ENCODE assay signal across 23 cellular contexts in the genomic region with DNA sequence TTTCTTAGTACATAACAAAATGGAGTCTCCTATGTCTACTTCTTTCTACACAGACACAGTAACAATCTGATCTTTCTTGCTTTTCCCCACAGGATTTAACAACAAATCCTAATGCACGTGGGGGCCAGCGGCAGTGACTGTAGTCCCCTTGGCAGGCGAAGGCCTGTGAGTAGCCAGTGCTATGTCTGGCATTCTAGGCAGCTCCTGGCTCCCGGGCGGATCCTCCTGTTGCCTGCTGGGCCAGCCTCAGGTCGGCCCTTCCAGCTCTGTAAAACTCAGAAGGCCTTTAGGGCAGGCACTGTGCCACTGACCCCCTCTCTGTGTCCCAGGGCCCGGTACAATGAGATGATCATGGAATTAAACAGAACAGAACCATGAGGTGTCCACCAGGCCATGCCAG. TPM values are rescaled to one million over a fixed set of nuclear protein-coding genes. Genes with fewer than 3 reads are reported as not detected.
"Had no signal": no experiment of that assay in that cellular context is flagged by ENCODE, and none has a peak within 500 bp of the region (broad histone marks: within the 10 kb centered on the region; RNA-seq: fewer than 3 reads in every experiment).

No MANE protein-coding gene starts in this region.

RNA-seq across cellular contexts. Expression of a gene that starts 20.8 kb away (rescaled TPM):
- total RNA-seq: activated B cell treated with CpG ODN at 0.5 μM for 24 hours; activated CD4-positive, alpha-beta memory T cell treated with anti-CD3 and anti-CD28 coated beads for 36 hours; activated CD4-positive, alpha-beta T cell treated with anti-CD3 and anti-CD28 coated beads, Interleukin-2, amount 10 ng/mL, durations not matched to agents 24 days and 14 days; activated CD8-positive, alpha-beta memory T cell treated with anti-CD3 and anti-CD28 coated beads for 36 hours; activated CD8-positive, alpha-beta T cell treated with anti-CD3 and anti-CD28 coated beads for 36 hours; activated naive CD4-positive, alpha-beta T cell treated with anti-CD3 and anti-CD28 coated beads for 36 hours; activated naive CD4-positive, alpha-beta T cell treated with anti-CD3 and anti-CD28 coated beads, Interleukin-2, amount 50 U/mL, for 72 hours; activated naive CD8-positive, alpha-beta T cell treated with anti-CD3 and anti-CD28 coated beads for 36 hours; activated T-cell treated with anti-CD3 and anti-CD28 coated beads, Interleukin-2, amount 50 U/mL, for 4 hours; activated T-cell treated with anti-CD3 and anti-CD28 coated beads, Interleukin-2, amount 50 U/mL, for 72 hours; activated T-helper 1 cell treated with anti-CD3 and anti-CD28 coated beads, Interleukin-12 subunit alpha, Interleukin-12 subunit beta, Interleukin-2, Interleukin-4 antibody, amounts not matched to agents 30 ng/mL and 10 ng/mL and 1 ng/mL, durations not matched to agents 14 hours and 24 hours and 36 hours; activated T-helper 17 cell treated with anti-CD3 and anti-CD28 coated beads, Interleukin-2, amount 50 U/mL, for 72 hours; adrenal gland; aorta; astrocyte; body of pancreas; breast epithelium; cardiac septum; cerebellum; T-cell; T-helper 1 cell treated with Interleukin-12 subunit alpha and Interleukin-12 subunit beta and Interleukin-4 antibody, amounts not matched to agents 30 ng/mL and 1 ng/mL, for 36 hours; T-helper 17 cell; T-helper 2 cell treated with Interferon-gamma antibody and Interleukin-4, amounts not matched to agents 100 ng/mL and 5 ng/mL, for 36 hours had no signal
- polyA plus RNA-seq: adrenal gland, aorta had no signal
